24 cellular contexts compared by ENCODE assay signal in genomic region chr14:68208218-68208617, GRCh38.
DNase-seq lines count a peak whose midpoint lies in the region; ATAC-seq and TF ChIP-seq lines count a peak whose summit lies in the region.
"Had no signal": no experiment of that assay in that cellular context is flagged by ENCODE, and none has a peak within 500 bp of the region (broad histone marks: within the 10 kb centered on the region; RNA-seq: fewer than 3 reads in every experiment).

No MANE protein-coding gene starts in this region.

- BruUV-seq in HCT116 (replicated peaks; lab: Mats Ljungman, UMichigan), result no TSS peak

- POLR2A ChIA-PET in HCT116 (lab: Charles Lee), result no interaction called here

- peaks cover 22% of the 10 kb centered on the region for H3K36me3 Mint-ChIP-seq in progenitor cell of endocrine pancreas (ENCODE audit: insufficient read depth)
- H3K36me3 Mint-ChIP-seq: CD4-positive, CD25-positive, alpha-beta regulatory T cell; naive B cell had no signal

- H3K27ac ChIP-seq in ACC112 (ENCODE audit: low read depth, low read length) (0 out of 2 replicates have a peak overlapping the region, but pooled peaks have one; percentile 13), HCT116 (ENCODE audit: low read depth, low read length) (peak overlapping the region; percentile 40; the same call in 1 of the 2 replicates), osteoblast (ENCODE audit: low read depth, low read length) (peak overlapping the region; percentile 81)
- H3K27ac ChIP-seq: cardiac muscle cell, lower lobe of right lung, prostate gland, WERI-Rb-1 had no signal

- H3K4me1 ChIP-seq in ACC112 (ENCODE audit: control insufficient read depth, insufficient read depth, low read length, unreplicated experiment) (peaks cover 35% of the 10 kb centered on the region), HCT116 (ENCODE audit: control insufficient read depth in 1 of 2, insufficient read depth in 2 of 2, low read length in 2 of 2) (peaks cover 13 to 22% of the 10 kb centered on the region in 2 experiments), osteoblast (ENCODE audit: insufficient read depth, low read length) (peaks cover 42% of the 10 kb centered on the region)
- H3K4me1 ChIP-seq: prostate gland had no signal

- DNase-seq in HCT116 (ENCODE audit: low read depth, low spot score), result no peak
- peak; percentile 68 for DNase-seq in brain pericyte (ENCODE audit: low read depth, low spot score)
- peak; percentile 72 for DNase-seq in osteoblast (ENCODE audit: insufficient read length, low spot score, missing footprints)
- no peak for DNase-seq in OCI-M2 (lab: John Stamatoyannopoulos, UW; ENCODE audit: unreplicated experiment)
- DNase-seq in progenitor cell of endocrine pancreas (ENCODE audit: low spot score, unreplicated experiment), result no peak
- DNase-seq: activated CD4-positive, alpha-beta T cell treated with anti-CD3 and anti-CD28 coated beads, Interleukin-2, amount 50 U/mL, for 48 hours; activated naive CD4-positive, alpha-beta T cell treated with anti-CD3 and anti-CD28 coated beads, Interleukin-2, amount 50 U/mL, for 16 hours; CD4-positive, CD25-positive, alpha-beta regulatory T cell; HCEC 1CT; heart left ventricle; lower lobe of right lung; naive B cell; NCI-H1092; NCI-H510A treated with DMSO at 0.1 percent for 48 hours; SIG-M5; WERI-Rb-1 had no signal

- peaks cover 31% of the 10 kb centered on the region for H3K9me3 Mint-ChIP-seq in progenitor cell of endocrine pancreas (ENCODE audit: low read depth)
- H3K9me3 Mint-ChIP-seq: CD4-positive, CD25-positive, alpha-beta regulatory T cell; naive B cell; T-helper 1 cell treated with Interleukin-12 subunit alpha and Interleukin-12 subunit beta and Interleukin-4 antibody, amounts not matched to agents 30 μg/mL and 1 μg/mL, for 36 hours had no signal

- H3K79me2 ChIP-seq in ACC112 (ENCODE audit: control insufficient read depth, insufficient read depth, low read length, unreplicated experiment) (no peaks in the 10 kb centered on the region), HCT116 (ENCODE audit: insufficient read depth, low read length) (no peaks in the 10 kb centered on the region), osteoblast (ENCODE audit: insufficient read depth, low read length) (no peaks in the 10 kb centered on the region)

- no peak for TF ChIP-seq POLR2A in HCT116 (IDR thresholded peaks at IDR 0.05; ENCODE audit: borderline replicate concordance, extremely low read depth, insufficient read depth, insufficient read length)

- H4K20me1 ChIP-seq in HCT116 (ENCODE audit: insufficient read depth) (no peaks in the 10 kb centered on the region), osteoblast (ENCODE audit: insufficient read depth, low read length) (no peaks in the 10 kb centered on the region)

- H3K4me3 ChIP-seq in ACC112 (ENCODE audit: low read depth, low read length) (no peak overlapping the region), HCT116 (replicated peaks in 1 of 2; ENCODE audit: low read depth in 1 of 2, low read length in 2 of 2) (no peak overlapping the region), osteoblast (ENCODE audit: insufficient read depth, low read length) (no peak overlapping the region)
- H3K4me3 ChIP-seq: cardiac muscle cell, heart left ventricle, K562, lower lobe of right lung, prostate gland had no signal

- peaks cover 11% of the 10 kb centered on the region for H3K4me1 Mint-ChIP-seq in progenitor cell of endocrine pancreas (ENCODE audit: low read depth)

- H3K9me2 ChIP-seq in HCT116 (ENCODE audit: insufficient read depth), result no peaks in the 10 kb centered on the region

- intact Hi-C loops in HCT116 (cut with micrococcal nuclease), result no loop called here

- no peak for TF ChIP-seq RAD21 in HCT116 (IDR thresholded peaks at IDR 0.05; ENCODE audit: low read depth)

- H3K9ac ChIP-seq in HCT116 (ENCODE audit: low read length), result no peak overlapping the region

- no peaks in the 10 kb centered on the region for H3K27me3 Mint-ChIP-seq in progenitor cell of endocrine pancreas
- H3K27me3 Mint-ChIP-seq: CD4-positive, CD25-positive, alpha-beta regulatory T cell; naive B cell had no signal

- H3K36me3 ChIP-seq in ACC112 (ENCODE audit: insufficient read depth, low read length) (no peaks in the 10 kb centered on the region), HCT116 (ENCODE audit: control insufficient read depth in 1 of 2, insufficient read depth in 2 of 2, low read length in 2 of 2) (no peaks in the 10 kb centered on the region), osteoblast (ENCODE audit: insufficient read depth, low read length) (no peaks in the 10 kb centered on the region)
- H3K36me3 ChIP-seq: cardiac muscle cell, heart left ventricle, lower lobe of right lung, prostate gland, WERI-Rb-1 had no signal

- no peak overlapping the region for H3K4me3 Mint-ChIP-seq in progenitor cell of endocrine pancreas (ENCODE audit: low read depth)

- no peaks in the 10 kb centered on the region for H3K27me3 ChIP-seq in ACC112 (ENCODE audit: insufficient read depth, low read length)
- H3K27me3 ChIP-seq in HCT116 (ENCODE audit: insufficient read depth, low read length), result no peaks in the 10 kb centered on the region
- no peaks in the 10 kb centered on the region for H3K27me3 ChIP-seq in osteoblast (ENCODE audit: insufficient read depth, low read length)
- H3K27me3 ChIP-seq: cardiac muscle cell, heart left ventricle had no signal

- ATAC-seq in HCT116, result no peak
- no peak for ATAC-seq in HG03520 (IDR thresholded peaks at IDR 0.05; ENCODE audit: unreplicated experiment)
- ATAC-seq in GM19467 (IDR thresholded peaks at IDR 0.05; ENCODE audit: unreplicated experiment), result no peak
- ATAC-seq: esophagus mucosa, heart left ventricle, K562, lower lobe of right lung had no signal

- RAD21 ChIA-PET in HCT116 (lab: Charles Lee; ENCODE audit: low non-redundant PET in 1 of 2, low total read pairs in 2 of 2, uncharacterized antibody in 2 of 2, unreplicated experiment in 2 of 2), result no interaction called here

- no peak overlapping the region for H3K4me2 ChIP-seq in HCT116 (ENCODE audit: low read length)
- H3K4me2 ChIP-seq in osteoblast (ENCODE audit: insufficient read depth, low read length), result peak overlapping the region; percentile 59

- no peak overlapping the region for H3K27ac Mint-ChIP-seq in progenitor cell of endocrine pancreas

- no peak overlapping the region for H2AFZ ChIP-seq in ACC112 (ENCODE audit: low read length, unreplicated experiment)
- H2AFZ ChIP-seq in HCT116 (ENCODE audit: low read depth, low read length, poor library complexity, severe bottlenecking), result no peak overlapping the region
- H2AFZ ChIP-seq in osteoblast (ENCODE audit: low read length), result no peak overlapping the region

- H3K9me3 ChIP-seq in HCT116 (ENCODE audit: control insufficient read depth in 1 of 2, insufficient read depth in 1 of 2, low read depth in 1 of 2, low read length in 2 of 2) (no peaks in the 10 kb centered on the region), osteoblast (ENCODE audit: low read depth, low read length) (no peaks in the 10 kb centered on the region)
- H3K9me3 ChIP-seq: heart left ventricle, lower lobe of right lung, prostate gland had no signal

- TF ChIP-seq CTCF in HCT116 (IDR thresholded peaks at IDR 0.05 in 2 of 3, conservative IDR thresholded peaks at IDR 0.05 in 1 of 3; ENCODE audit: borderline replicate concordance in 1 of 3, insufficient read depth in 1 of 3, low read depth in 2 of 3, low read length in 2 of 3) (no peak), osteoblast (IDR thresholded peaks at IDR 0.05; ENCODE audit: extremely low read depth, low read depth, low read length) (no peak), progenitor cell of endocrine pancreas (IDR thresholded peaks at IDR 0.05; ENCODE audit: unreplicated experiment) (no peak)

- CTCF ChIA-PET in HCT116 (lab: Charles Lee), result interaction anchor here (1.4 kb wide), 1 partner anchor 11 kb away, joined by 4 read pairs; no protein-coding TSS in a partner anchor

TF ChIP-seq in HCT116, 20 proteins besides CTCF, POLR2A, EP300 and RAD21:
- TF ChIP-seq EZH2 (IDR thresholded peaks at IDR 0.05) (no peak), ZFX (IDR thresholded peaks at IDR 0.05) (no peak), ELF1 (IDR thresholded peaks at IDR 0.05; ENCODE audit: borderline replicate concordance, low read depth) (no peak)
TF ChIP-seq in HCT116: peak in this region for 0.

Comparison
In these comparisons a context has a peak if more than half of its experiments do, and no peak if none do; other contexts are left out.
1. H3K27ac ChIP-seq: peak in every context shown above with its lines; median percentile 81 in osteoblast; 40 in HCT116; 13 in ACC112.
2. DNase-seq: peak in brain pericyte (single experiment) and osteoblast (single experiment); none in HCT116 (single experiment), OCI-M2 (single experiment) and progenitor cell of endocrine pancreas (single experiment).